8 cellular contexts compared by ENCODE assay signal in genomic region chr7:129367700-129368388, GRCh38.
A peak's percentile ranks its signal among the peaks of the same experiment; 100 is the strongest.
DNase-seq lines count a peak whose midpoint lies in the region; ATAC-seq, FAIRE-seq and TF ChIP-seq lines count a peak whose summit lies in the region.

No MANE protein-coding gene starts in this region.

- TF ChIP-seq EP300 in HepG2 (IDR thresholded peaks at IDR 0.05; ENCODE audit: low read depth in 2 of 2, low read length in 2 of 2) (no peak), HepG2 (CRISPR knock-in tag; IDR thresholded peaks at IDR 0.05; ENCODE audit: borderline replicate concordance) (no peak)

- POLR2A ChIA-PET in HepG2 (lab: Yijun Ruan, JAX): interaction anchor here (1.0 kb wide), 1 partner anchor 66 kb away, joined by 3 read pairs; the partner anchor contains the start of gene STRIP2

- CTCF ChIA-PET in HepG2 (lab: Yijun Ruan, JAX; ENCODE audit: low intra/inter-chr PET ratio, low total read pairs): interaction anchor here (1.5 to 1.8 kb wide), 3 partner anchors 104 to 276 kb away, joined by 6 to 21 read pairs (median 14); no protein-coding TSS in a partner anchor

- H3K27ac ChIP-seq in HepG2 (ENCODE audit: extremely low read length, insufficient read depth, low read length): no peak overlapping the region

- TF ChIP-seq RAD21 in HepG2 (CRISPR knock-in tag; IDR thresholded peaks at IDR 0.05): peak; percentile 47

- H4K20me1 ChIP-seq in HepG2 (ENCODE audit: insufficient read depth, low read length): no peaks in the 10 kb centered on the region

- no peaks in the 10 kb centered on the region for H3K27me3 ChIP-seq in HepG2 (ENCODE audit: control insufficient read depth in 1 of 2, insufficient read depth in 2 of 2, low read length in 2 of 2)

- ATAC-seq in GM18870 (IDR thresholded peaks at IDR 0.05; ENCODE audit: unreplicated experiment) (peak; percentile 51), HG03175 (IDR thresholded peaks at IDR 0.05; ENCODE audit: unreplicated experiment) (peak; percentile 65), HepG2 (peak; percentile 97)

- DNase-seq in AG09319 (ENCODE audit: extremely low read depth, low read depth) (peak; percentile 44), NCI-H510A treated with DMSO at 0.1 percent for 48 hours (lab: John Stamatoyannopoulos, UW) (peak; percentile 27), dermis blood vessel endothelial cell (peak; percentile 85), HepG2 (ENCODE audit: low spot score) (peak; percentile 36)
- peak; percentile 74 for DNase-seq in activated CD4-positive, alpha-beta T cell treated with anti-CD3 and anti-CD28 coated beads, Interleukin-2, amount 50 U/mL, for 1 hour
- peak; percentile 78 for DNase-seq in stimulated activated CD4-positive, alpha-beta T cell treated with anti-CD3 and anti-CD28 coated beads, Interleukin-4, amount 100 ng/mL, for 1 hour

- 62% methylated on average over 8 of the region's 11 CpGs for WGBS in HepG2 (ENCODE audit: low lambda C conversion rate)

- H3K4me1 ChIP-seq in HepG2 (ENCODE audit: insufficient read depth, low read length): no peaks in the 10 kb centered on the region

- in situ Hi-C loops in HepG2 (cut with HindIII; ENCODE audit: extremely low pct_ligation_motif_present, low pct_unique_long_range_greater_than_20kb): loop anchor here (5.0 to 25.0 kb wide), 2 partner anchors 94 to 269 kb away; no protein-coding TSS in a partner anchor

- no peak overlapping the region for H3K4me2 ChIP-seq in HepG2 (ENCODE audit: low read depth, low read length)

- peak; percentile 85 for FAIRE-seq in HepG2 (lab: Jason Lieb, UNC)

- H3K36me3 ChIP-seq in HepG2 (replicated peaks in 1 of 2; ENCODE audit: control insufficient read depth in 1 of 2, insufficient read depth in 2 of 2, low read length in 2 of 2): no peaks in the 10 kb centered on the region

- no peak overlapping the region for H2AFZ ChIP-seq in HepG2 (ENCODE audit: low read length)

- H3K79me2 ChIP-seq in HepG2 (ENCODE audit: insufficient read depth, low read length): no peaks in the 10 kb centered on the region

- no peak for TF ChIP-seq POLR2A in HepG2 (IDR thresholded peaks at IDR 0.05; ENCODE audit: insufficient read depth in 1 of 2, low read depth in 2 of 2, low read length in 2 of 2)

- H3K9ac ChIP-seq in HepG2 (ENCODE audit: insufficient read depth, low read depth, low read length): no peak overlapping the region

- no peak overlapping the region for H3K4me3 ChIP-seq in HepG2 (replicated peaks in 1 of 3; ENCODE audit: insufficient read depth in 1 of 3, low read depth in 2 of 3, low read length in 3 of 3)

- intact Hi-C loops in HepG2 (cut with micrococcal nuclease; ENCODE audit: unreplicated experiment): loop anchor here (1.0 to 10.0 kb wide), 3 partner anchors 104 to 277 kb away; no protein-coding TSS in a partner anchor

- no peaks in the 10 kb centered on the region for H3K9me3 ChIP-seq in HepG2 (ENCODE audit: low read length)

- no TSS peak for BruUV-seq in HepG2 (replicated peaks; lab: Mats Ljungman, UMichigan)

- TF ChIP-seq CTCF in AG09319 (IDR thresholded peaks at IDR 0.05; ENCODE audit: low read depth, low read length) (peak; percentile 95), HepG2 (CRISPR knock-in tag; IDR thresholded peaks at IDR 0.05) (peak; percentile 84)

TF ChIP-seq in HepG2, 621 proteins besides CTCF, POLR2A, EP300 and RAD21 (continues in another document):
- no peak for TF ChIP-seq FOXM1 (CRISPR knock-in tag; IDR thresholded peaks at IDR 0.05)
- peak; percentile 24; the same call in 1 of the 2 replicates for TF ChIP-seq ZFX (CRISPR knock-in tag; IDR thresholded peaks at IDR 0.05; ENCODE audit: low read depth)
- no peak for TF ChIP-seq SNAPC4 (CRISPR knock-in tag; IDR thresholded peaks at IDR 0.05)
- TF ChIP-seq ZNF674 (CRISPR knock-in tag; IDR thresholded peaks at IDR 0.05; ENCODE audit: low read depth): no peak
- peak; percentile 20 for TF ChIP-seq XRCC5 (optimal IDR thresholded peaks at IDR 0.05; ENCODE audit: low read length)
- TF ChIP-seq ETS1 (CRISPR knock-in tag; IDR thresholded peaks at IDR 0.05): no peak
- no peak for TF ChIP-seq TCF7L2 (IDR thresholded peaks at IDR 0.05; ENCODE audit: low read depth, low read length)
- no peak for TF ChIP-seq SNAPC2 (CRISPR knock-in tag; IDR thresholded peaks at IDR 0.05)
- no peak for TF ChIP-seq NFYB (CRISPR knock-in tag; IDR thresholded peaks at IDR 0.05)
- no peak for TF ChIP-seq TBP (CRISPR knock-in tag; IDR thresholded peaks at IDR 0.05)
- TF ChIP-seq ZBTB14 (CRISPR knock-in tag; IDR thresholded peaks at IDR 0.05): no peak
- no peak for TF ChIP-seq ZSCAN31 (CRISPR knock-in tag; IDR thresholded peaks at IDR 0.05; ENCODE audit: low read depth)
- TF ChIP-seq ZNF20 (CRISPR knock-in tag; IDR thresholded peaks at IDR 0.05): no peak
- no peak for TF ChIP-seq THAP8 (CRISPR knock-in tag; IDR thresholded peaks at IDR 0.05; ENCODE audit: borderline replicate concordance)
- no peak for TF ChIP-seq MYPOP (CRISPR knock-in tag; IDR thresholded peaks at IDR 0.05)
- TF ChIP-seq ZNF768 (CRISPR knock-in tag; IDR thresholded peaks at IDR 0.05): no peak
- TF ChIP-seq SETDB1 (CRISPR knock-in tag; IDR thresholded peaks at IDR 0.05; ENCODE audit: borderline replicate concordance): no peak
- peak; percentile 19; the same call in 1 of the 2 replicates for TF ChIP-seq ZNF501 (CRISPR knock-in tag; IDR thresholded peaks at IDR 0.05)
- TF ChIP-seq STAG1 (CRISPR knock-in tag; IDR thresholded peaks at IDR 0.05): peak; percentile 72

Comparison
In these comparisons a context has a peak if more than half of its experiments do, and no peak if none do; other contexts are left out.
1. DNase-seq: peak in every context shown above with its lines; median percentile 85 in dermis blood vessel endothelial cell; 78 in stimulated activated CD4-positive, alpha-beta T cell treated with anti-CD3 and anti-CD28 coated beads, Interleukin-4, amount 100 ng/mL, for 1 hour; 74 in activated CD4-positive, alpha-beta T cell treated with anti-CD3 and anti-CD28 coated beads, Interleukin-2, amount 50 U/mL, for 1 hour; 44 in AG09319; 36 in HepG2; 27 in NCI-H510A treated with DMSO at 0.1 percent for 48 hours.